Comparison of ENCODE assay signal across 18 cellular contexts in genomic region chr11:19173004-19173689, GRCh38. TPM values are rescaled to one million over a fixed set of nuclear protein-coding genes. Genes with fewer than 3 reads are reported as not detected.
DNase-seq lines count a peak whose midpoint lies in the region; ATAC-seq and TF ChIP-seq lines count a peak whose summit lies in the region.
"Had no signal": no experiment of that assay in that cellular context is flagged by ENCODE, and none has a peak within 500 bp of the region (broad histone marks: within the 10 kb centered on the region; RNA-seq: fewer than 3 reads in every experiment).

No MANE protein-coding gene starts in this region.

- H3K27ac ChIP-seq in heart left ventricle (peak overlapping the region; percentile 34 to 87 (median 60)), right atrium auricular region (peak overlapping the region; percentile 69 to 79)
- H3K27ac ChIP-seq: BLaER1, GM23248, HL-60 had no signal

- no peaks in the 10 kb centered on the region for H3K27me3 ChIP-seq in heart left ventricle
- no peaks in the 10 kb centered on the region for H3K27me3 ChIP-seq in right atrium auricular region
- H3K27me3 ChIP-seq: BLaER1 had no signal

- TF ChIP-seq POLR2A in heart left ventricle (IDR thresholded peaks at IDR 0.05): no peak

- peaks cover 0 to 6% of the 10 kb centered on the region in 2 donors for H3K9me3 Mint-ChIP-seq in stimulated activated naive B cell treated with anti-CD40 and anti-IgM and Interleukin-4, amounts not matched to agents 10 μg/mL and 1 μg/mL and 100 μg/mL, for 72 hours
- H3K9me3 Mint-ChIP-seq: CD8-positive, alpha-beta memory T cell had no signal

- H3K4me3 Mint-ChIP-seq in stimulated activated naive B cell treated with anti-CD40 and anti-IgM and Interleukin-4, amounts not matched to agents 10 μg/mL and 1 μg/mL and 100 μg/mL, for 72 hours: no peak overlapping the region

- no peak overlapping the region for H3K4me3 ChIP-seq in heart left ventricle
- H3K4me3 ChIP-seq in right atrium auricular region: no peak overlapping the region
- H3K4me3 ChIP-seq: BLaER1, GM23248 had no signal

- no peaks in the 10 kb centered on the region for H3K27me3 Mint-ChIP-seq in stimulated activated naive B cell treated with anti-CD40 and anti-IgM and Interleukin-4, amounts not matched to agents 10 μg/mL and 1 μg/mL and 100 μg/mL, for 72 hours
- H3K27me3 Mint-ChIP-seq: CD8-positive, alpha-beta memory T cell had no signal

- H3K36me3 Mint-ChIP-seq in stimulated activated naive B cell treated with anti-CD40 and anti-IgM and Interleukin-4, amounts not matched to agents 10 μg/mL and 1 μg/mL and 100 μg/mL, for 72 hours: peaks cover 44 to 67% of the 10 kb centered on the region in 2 donors

- ATAC-seq in Right ventricle myocardium inferior: peak; percentile 88
- ATAC-seq in heart left ventricle: peak; percentile 84 to 91 (median 90)
- no peak for ATAC-seq in stimulated activated naive B cell treated with anti-CD40 and anti-IgM and Interleukin-4, amounts not matched to agents 10 μg/mL and 1 μg/mL and 100 μg/mL, for 72 hours (replicated peaks)
- no peak for ATAC-seq in GM21526 (IDR thresholded peaks at IDR 0.05; ENCODE audit: low FRiP score, unreplicated experiment)
- no peak for ATAC-seq in GM19324 (IDR thresholded peaks at IDR 0.05; ENCODE audit: low FRiP score, unreplicated experiment)
- ATAC-seq: HCT116 had no signal

- no peak for TF ChIP-seq CTCF in heart left ventricle (IDR thresholded peaks at IDR 0.05)
- no peak for TF ChIP-seq CTCF in right atrium auricular region (IDR thresholded peaks at IDR 0.05)

- WGBS in heart left ventricle, 4 donors: 47 to 67% (median 62%) methylated on average over 9 of the region's 9 CpGs

- H3K4me1 ChIP-seq in heart left ventricle: peaks cover 0 to 57% (median 14%) of the 10 kb centered on the region in 12 donors
- peaks cover 0 to 19% of the 10 kb centered on the region in 2 donors for H3K4me1 ChIP-seq in right atrium auricular region

- H3K9me3 ChIP-seq in heart left ventricle: no peaks in the 10 kb centered on the region
- H3K9me3 ChIP-seq in right atrium auricular region: no peaks in the 10 kb centered on the region
- H3K9me3 ChIP-seq: BLaER1, Caco-2 had no signal

- peaks cover 17 to 19% of the 10 kb centered on the region in 2 donors for H3K4me1 Mint-ChIP-seq in stimulated activated naive B cell treated with anti-CD40 and anti-IgM and Interleukin-4, amounts not matched to agents 10 μg/mL and 1 μg/mL and 100 μg/mL, for 72 hours
- H3K4me1 Mint-ChIP-seq: CD8-positive, alpha-beta memory T cell had no signal

- intact Hi-C loops in Right ventricle myocardium inferior (cut with DNase I): no loop called here
- intact Hi-C loops in cardiac septum (cut with DNase I): loop anchor here (5.0 kb wide), 1 partner anchor 34 kb away; no protein-coding TSS in a partner anchor
- intact Hi-C loops in heart left ventricle (cut with DNase I): no loop called here

- H3K36me3 ChIP-seq in heart left ventricle: peaks cover 0 to 87% (median 45%) of the 10 kb centered on the region in 9 donors
- H3K36me3 ChIP-seq in right atrium auricular region: peaks cover 7% of the 10 kb centered on the region

- H3K27ac Mint-ChIP-seq in stimulated activated naive B cell treated with anti-CD40 and anti-IgM and Interleukin-4, amounts not matched to agents 10 μg/mL and 1 μg/mL and 100 μg/mL, for 72 hours: peak overlapping the region; percentile 9

- DNase-seq in Right ventricle myocardium inferior (ENCODE audit: missing footprints) (no peak), cardiac septum (ENCODE audit: low spot score) (no peak), heart left ventricle (peak in 4 of 5 donors; percentile 49 to 64 (median 58)), right atrium auricular region (ENCODE audit: low spot score) (no peak), activated gamma-delta T cell (lab: John Stamatoyannopoulos, UW) (no peak)
- DNase-seq in stimulated activated naive B cell treated with anti-CD40 and anti-IgM and Interleukin-4, amounts not matched to agents 10 μg/mL and 1 μg/mL and 100 μg/mL, for 72 hours: no peak
- DNase-seq: 8988T; AML-193; Caco-2; CD8-positive, alpha-beta memory T cell; DND-41; GDM1; GM23248 had no signal

RNA-seq across cellular contexts. Expression of gene CSRP3, which starts 28.6 kb away (rescaled TPM):
- total RNA-seq in Right ventricle myocardium inferior (1,720 TPM), cardiac septum (2,895 TPM), heart left ventricle (1,000 to 10,000 TPM in 8 of 9 donors, 100 to 1,000 TPM in 1; 988 to 3,521 (median 2,213) TPM), right atrium auricular region (1,000 to 10,000 TPM; 1,021 to 1,621 TPM)
- polyA plus RNA-seq in heart left ventricle: 1,000 to 10,000 TPM; 1,002 to 1,556 TPM
- total RNA-seq: Caco-2; CD8-positive, alpha-beta memory T cell; GM23248 had no signal
- polyA plus RNA-seq: CD8-positive, alpha-beta memory T cell; GM23248 had no signal

RNA-seq across cellular contexts. Expression of gene ZDHHC13, which starts 56.2 kb away (rescaled TPM):
- total RNA-seq in Right ventricle myocardium inferior (5.0 TPM), cardiac septum (7.8 TPM), heart left ventricle (10 to 100 TPM in 3 of 9 donors, 1 to 10 TPM in 6; 6.0 to 12.7 (median 8.9) TPM), right atrium auricular region (10 to 100 TPM; 12.7 to 16.0 TPM)
- polyA plus RNA-seq in heart left ventricle: 10 to 100 TPM in 1 of 2 donors, 1 to 10 TPM in 1; 4.0 to 13.0 TPM

Comparison
In these comparisons a context has a peak if more than half of its experiments do, and no peak if none do; other contexts are left out.
1. DNase-seq: peak in heart left ventricle (4 of 5); none in Right ventricle myocardium inferior (single experiment), cardiac septum (single experiment), right atrium auricular region (single experiment), stimulated activated naive B cell treated with anti-CD40 and anti-IgM and Interleukin-4, amounts not matched to agents 10 μg/mL and 1 μg/mL and 100 μg/mL, for 72 hours (single experiment) and activated gamma-delta T cell (single experiment).
2. ATAC-seq: peak in Right ventricle myocardium inferior (single experiment) and heart left ventricle (4 of 4); none in stimulated activated naive B cell treated with anti-CD40 and anti-IgM and Interleukin-4, amounts not matched to agents 10 μg/mL and 1 μg/mL and 100 μg/mL, for 72 hours (0 of 2), GM21526 (single experiment) and GM19324 (single experiment).